ENCODE assay signal across 9 cellular contexts in genomic region chr12:109716512-109717389, GRCh38. TPM values are rescaled to one million over a fixed set of nuclear protein-coding genes. Genes with fewer than 3 reads are reported as not detected.
A peak's percentile ranks its signal among the peaks of the same experiment; 100 is the strongest.
DNase-seq lines count a peak whose midpoint lies in the region; ATAC-seq, FAIRE-seq and TF ChIP-seq lines count a peak whose summit lies in the region.
"Had no signal": no experiment of that assay in that cellular context is flagged by ENCODE, and none has a peak within 500 bp of the region (broad histone marks: within the 10 kb centered on the region; RNA-seq: fewer than 3 reads in every experiment).

No MANE protein-coding gene starts in this region.

- peaks cover 0 to 64% of the 10 kb centered on the region in 2 experiments; a peak in 2 of 4 replicates for H3K4me1 ChIP-seq in SK-N-SH (ENCODE audit: control insufficient read depth in 1 of 2, insufficient read depth in 2 of 2, low read depth in 1 of 2, low read length in 1 of 2)
- H3K4me1 ChIP-seq in heart left ventricle = peaks cover under 1 to 93% (median 33%) of the 10 kb centered on the region in 12 donors

- no peaks in the 10 kb centered on the region for H3K79me2 ChIP-seq in SK-N-SH (ENCODE audit: insufficient read depth)

- H3K27me3 ChIP-seq in SK-N-SH (ENCODE audit: insufficient read depth) (no peaks in the 10 kb centered on the region; the same call in none of the 2 replicates), heart left ventricle (peaks cover 0 to 34% (median 5%) of the 10 kb centered on the region in 9 donors)

- H3K27ac ChIP-seq in C4-2B (peak overlapping the region; percentile 10), SK-N-SH (ENCODE audit: low read depth in 2 of 2, low read length in 1 of 2) (peak overlapping the region in 1 of 2 experiments; percentile 92; a peak in 2 of 4 replicates), heart left ventricle (peak overlapping the region in 11 of 12 donors; percentile 36 to 83 (median 64))

- ATAC-seq in heart left ventricle (no peak), esophagus mucosa (no peak)

- peaks cover 8% of the 10 kb centered on the region; the same call in 1 of the 2 replicates for H4K20me1 ChIP-seq in SK-N-SH (ENCODE audit: insufficient read depth)

- POLR2A ChIA-PET in SK-N-SH (lab: Yijun Ruan, JAX) = interaction anchor here (0.9 to 8.9 kb wide), 9 partner anchors 10 to 110 kb away, joined by 3 to 82 read pairs (median 7); no protein-coding TSS in a partner anchor

- H3K36me3 ChIP-seq in SK-N-SH (replicated peaks in 1 of 2; ENCODE audit: control insufficient read depth in 1 of 2, insufficient read depth in 2 of 2, low read length in 1 of 2) (no peaks in the 10 kb centered on the region), heart left ventricle (no peaks in the 10 kb centered on the region)

- no peaks in the 10 kb centered on the region for H3F3A ChIP-seq in SK-N-SH (replicated peaks; ENCODE audit: insufficient read depth)

- H3K4me3 ChIP-seq in SK-N-SH (ENCODE audit: low read depth in 2 of 2, low read length in 1 of 2) = peak overlapping the region in 1 of 2 experiments; percentile 62; a peak in 2 of 4 replicates
- peak overlapping the region in 1 of 12 donors; percentile 2 for H3K4me3 ChIP-seq in heart left ventricle

- CTCF ChIA-PET in SK-N-SH (lab: Yijun Ruan, JAX) = interaction anchor here (0.6 to 7.5 kb wide), 19 partner anchors 11 to 904 kb away, joined by 3 to 175 read pairs (median 4); partner anchors contain the start of genes MMAB and MVK

- peak; percentile 27 for DNase-seq in SK-N-SH
- DNase-seq in heart left ventricle = peak in 4 of 5 donors; percentile 35 to 65 (median 54)
- peak; percentile 69 for DNase-seq in pons (ENCODE audit: low spot score)
- no peak for DNase-seq in D721Med (ENCODE audit: insufficient read length, low spot score)
- no peak for DNase-seq in NCI-H1436 treated with DMSO at 0.1 percent for 48 hours (lab: John Stamatoyannopoulos, UW)
- DNase-seq in SIG-M5 (lab: John Stamatoyannopoulos, UW) = no peak
- DNase-seq: NCI-H1417 treated with DMSO at 0.1 percent for 48 hours had no signal

- no peaks in the 10 kb centered on the region for H3K9me2 ChIP-seq in SK-N-SH

- H3K9me3 ChIP-seq in SK-N-SH = no peaks in the 10 kb centered on the region
- H3K9me3 ChIP-seq in heart left ventricle = no peaks in the 10 kb centered on the region

- no peak for TF ChIP-seq RAD21 in SK-N-SH (IDR thresholded peaks at IDR 0.05; ENCODE audit: low read length)

- no peak overlapping the region for H3K9ac ChIP-seq in SK-N-SH

- H2AFZ ChIP-seq in SK-N-SH (ENCODE audit: low read depth) = no peak overlapping the region

- no peak overlapping the region for H3K4me2 ChIP-seq in SK-N-SH

- intact Hi-C loops in heart left ventricle (cut with DNase I) = loop anchor here in 5 of 10 donors (5.0 to 10.0 kb wide), 4 partner anchors 56 to 202 kb away; no protein-coding TSS in a partner anchor

- no peak for TF ChIP-seq EP300 in SK-N-SH (IDR thresholded peaks at IDR 0.05; ENCODE audit: borderline replicate concordance in 1 of 2, low read depth in 1 of 2, low read length in 1 of 2)

- TF ChIP-seq CTCF in C4-2B (conservative IDR thresholded peaks at IDR 0.05) (no peak), SK-N-SH (IDR thresholded peaks at IDR 0.05) (no peak), heart left ventricle (IDR thresholded peaks at IDR 0.05) (no peak), D721Med (IDR thresholded peaks at IDR 0.05; ENCODE audit: insufficient read depth, missing control alignments) (no peak)

- TF ChIP-seq POLR2A in heart left ventricle (IDR thresholded peaks at IDR 0.05) = no peak

- FAIRE-seq in D721Med (lab: Jason Lieb, UNC) = no peak

- WGBS in SK-N-SH (ENCODE audit: low lambda C conversion rate) = 74% methylated on average over 19 of the region's 19 CpGs
- WGBS in heart left ventricle, 4 donors = 67 to 84% (median 71%) methylated on average over 19 of the region's 19 CpGs

TF ChIP-seq in SK-N-SH, 30 proteins besides CTCF, POLR2A, EP300 and RAD21:
- TF ChIP-seq TAF1 (IDR thresholded peaks at IDR 0.05; ENCODE audit: borderline replicate concordance, low read depth, low read length) (no peak), CHD2 (IDR thresholded peaks at IDR 0.05; ENCODE audit: low read length, partially characterized antibody) (no peak), SIN3A (IDR thresholded peaks at IDR 0.05; ENCODE audit: borderline replicate concordance, low read depth, low read length) (no peak), USF1 (IDR thresholded peaks at IDR 0.05; ENCODE audit: borderline replicate concordance, low read depth) (no peak), NFIC (IDR thresholded peaks at IDR 0.05; ENCODE audit: borderline replicate concordance) (no peak), MXI1 (IDR thresholded peaks at IDR 0.05; ENCODE audit: low read depth, low read length) (no peak), FOXM1 (IDR thresholded peaks at IDR 0.05; ENCODE audit: low read depth) (no peak), REST (IDR thresholded peaks at IDR 0.05; ENCODE audit: low read depth, low read length) (no peak), FOSL2 (IDR thresholded peaks at IDR 0.05; ENCODE audit: borderline replicate concordance, low read depth) (no peak), ELF1 (IDR thresholded peaks at IDR 0.05) (no peak)

RNA-seq across cellular contexts. Expression of gene FAM222A, which starts 3.1 kb away (rescaled TPM):
- polyA plus RNA-seq in SK-N-SH (2012; rRNA removed) = 1.6 and 4.2 TPM in 2 replicates
- polyA plus RNA-seq in SK-N-SH (2012; cell fraction: cytosol; rRNA removed) = 1.7 and 4.1 TPM in 2 replicates
- 1.6 and 3.1 TPM in 2 replicates for polyA plus RNA-seq in SK-N-SH (2012; cell fraction: nucleus; rRNA removed)
- total RNA-seq in heart left ventricle = 10 to 100 TPM in 6 of 9 donors, 1 to 10 TPM in 3; 3.5 to 45.8 (median 11.2) TPM
- 1 to 10 TPM; 4.1 to 9.4 TPM for polyA plus RNA-seq in heart left ventricle
- total RNA-seq in esophagus mucosa = 5.4 TPM

Comparison
In these comparisons a context has a peak if more than half of its experiments do, and no peak if none do; other contexts are left out.
1. DNase-seq: peak in SK-N-SH (single experiment), heart left ventricle (4 of 5) and pons (single experiment); none in D721Med (single experiment), NCI-H1436 treated with DMSO at 0.1 percent for 48 hours (single experiment) and SIG-M5 (single experiment).